ENCODE assay signal across 22 cellular contexts in genomic region chr4:165426769-165427168, GRCh38.
"Had no signal": no experiment of that assay in that cellular context is flagged by ENCODE, and none has a peak within 500 bp of the region (broad histone marks: within the 10 kb centered on the region; RNA-seq: fewer than 3 reads in every experiment).

No MANE protein-coding gene starts in this region.

- H3K4me1 Mint-ChIP-seq: nephron had no signal

- H3K4me3 ChIP-seq: esophagus muscularis mucosa, gastroesophageal sphincter, left lung, lower lobe of right lung, pancreas, suprapubic skin, thyroid gland had no signal

- H3K27ac ChIP-seq: epithelial cell of prostate, esophagus muscularis mucosa, gastroesophageal sphincter, left lung, lower lobe of right lung, pancreas, suprapubic skin, thyroid gland had no signal

- H3K9me3 ChIP-seq: esophagus muscularis mucosa, left lung, lower lobe of right lung, pancreas, suprapubic skin, thyroid gland had no signal

- H3K27ac Mint-ChIP-seq: nephron, progenitor cell of endocrine pancreas, type B pancreatic cell had no signal

- H3K36me3 Mint-ChIP-seq: type B pancreatic cell had no signal

- H3K4me1 ChIP-seq: esophagus muscularis mucosa, gastroesophageal sphincter, left lung, lower lobe of right lung, pancreas, suprapubic skin had no signal

- H3K4me3 Mint-ChIP-seq: nephron, type B pancreatic cell had no signal

- H3K36me3 ChIP-seq: esophagus muscularis mucosa, gastroesophageal sphincter, left lung, lower lobe of right lung, pancreas, suprapubic skin, thyroid gland had no signal

- ATAC-seq: gastroesophageal sphincter, left lung, lower lobe of right lung, pancreas, right cardiac atrium had no signal

- DNase-seq: effector memory CD4-positive, alpha-beta T cell; glutamatergic neuron; islet precursor cell; left lung; lower lobe of right lung; mesenchymal stem cell; midbrain; occipital lobe; pancreas; right cardiac atrium; small intestine; stimulated activated CD4-positive, alpha-beta T cell treated with anti-CD3 and anti-CD28 coated beads, Interleukin-12 subunit alpha, Interleukin-12 subunit beta, amount 100 ng/mL, for 4 hours; stimulated activated naive CD4-positive, alpha-beta T cell; thyroid gland had no signal

- FAIRE-seq: pancreas, small intestine, urothelium cell line had no signal

- H3K27me3 ChIP-seq: esophagus muscularis mucosa, gastroesophageal sphincter, left lung, pancreas, suprapubic skin, thyroid gland had no signal

- H3K27me3 Mint-ChIP-seq: progenitor cell of endocrine pancreas, type B pancreatic cell had no signal
